26 cellular contexts compared by ENCODE assay signal in the genomic region with DNA sequence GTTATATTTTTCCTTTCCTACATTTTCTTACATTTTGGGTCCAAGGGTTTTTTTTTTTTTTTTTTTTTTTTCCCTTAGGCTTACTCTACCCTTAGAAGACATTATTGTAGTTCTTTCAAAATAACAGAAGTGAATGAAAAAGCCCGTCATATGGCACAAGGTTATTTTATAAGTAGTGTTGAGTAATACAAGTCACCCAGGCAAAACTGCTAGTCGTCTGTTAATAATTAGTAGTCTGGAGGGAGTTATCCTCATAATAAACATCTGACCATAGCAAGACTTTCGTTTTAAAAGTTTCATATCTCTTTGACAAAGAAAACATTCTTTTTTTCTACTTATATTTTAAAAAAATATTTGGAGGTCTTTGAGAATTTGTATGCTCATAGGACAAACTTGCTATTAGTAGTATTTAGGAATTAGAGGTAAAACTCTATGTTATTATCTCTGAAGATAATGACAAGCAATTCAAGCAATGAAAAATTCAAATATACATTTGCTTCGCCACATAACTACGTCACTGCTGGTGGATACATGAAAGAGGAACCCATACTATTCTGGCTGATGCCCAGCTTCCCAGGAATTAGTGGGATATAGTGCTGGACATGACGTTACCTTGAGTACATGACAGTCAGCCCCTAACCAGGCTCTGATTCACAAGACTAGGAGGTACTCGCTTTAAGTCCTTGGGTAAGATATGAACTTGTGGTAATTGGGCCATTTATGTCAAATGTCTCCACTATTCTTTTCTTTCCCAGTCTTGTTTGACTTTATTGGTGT.
DNase-seq lines count a peak whose midpoint lies in the region; ATAC-seq, FAIRE-seq and TF ChIP-seq lines count a peak whose summit lies in the region.
"Had no signal": no experiment of that assay in that cellular context is flagged by ENCODE, and none has a peak within 500 bp of the region (broad histone marks: within the 10 kb centered on the region; RNA-seq: fewer than 3 reads in every experiment).

No MANE protein-coding gene starts in this region.

- POLR2A ChIA-PET in BJ (lab: Charles Lee) = no interaction called here
- POLR2A ChIA-PET in GM12878 (lab: Charles Lee) = no interaction called here

- ATAC-seq in GM12878 (peak; percentile 90), left lobe of liver (peak; percentile 43)
- ATAC-seq: activated CD4-positive, CD25-positive, alpha-beta regulatory T cell treated with anti-CD3 and anti-CD28 coated beads, Interleukin-2, amount 50 U/mL, for 24 hours; activated CD8-positive, alpha-beta T cell treated with anti-CD3 and anti-CD28 coated beads, Interleukin-2, amount 10 ng/mL, durations not matched to agents 7 days and 5 days; left lung; natural killer cell treated with Interleukin-12 subunit alpha and Interleukin-12 subunit beta and Interleukin-15 and Interleukin-18, amount 100 ng/mL, for 72 hours; stimulated activated naive CD8-positive, alpha-beta T cell treated with anti-CD3 and anti-CD28 coated beads, Interleukin-15, amount 100 ng/mL, for 72 hours had no signal

- no peak overlapping the region for H2AFZ ChIP-seq in GM12878 (ENCODE audit: control insufficient read depth, low read depth, low read length)

- no peak overlapping the region for H3K4me3 ChIP-seq in BJ (ENCODE audit: low read depth, low read length)
- H3K4me3 ChIP-seq in GM12878 = no peak overlapping the region
- H3K4me3 ChIP-seq: dorsolateral prefrontal cortex, left lung, transverse colon had no signal

- no peak for TF ChIP-seq POLR2A in GM12878 (IDR thresholded peaks at IDR 0.05; ENCODE audit: low read depth, low read length)

- no TSS peak for BruUV-seq in GM12878 (replicated peaks; lab: Mats Ljungman, UMichigan)

- no peaks in the 10 kb centered on the region for H3K79me2 ChIP-seq in GM12878 (ENCODE audit: control insufficient read depth, insufficient read depth, low read length)

- CTCF ChIA-PET in BJ (lab: Yijun Ruan, JAX) = no interaction called here
- CTCF ChIA-PET in GM12878 (lab: Yijun Ruan, JAX) = no interaction called here

- TF ChIP-seq EP300 in GM12878 (IDR thresholded peaks at IDR 0.05; ENCODE audit: borderline replicate concordance in 1 of 2, control insufficient read depth in 1 of 2, low read depth in 2 of 2, low read length in 2 of 2) = no peak

- no peaks in the 10 kb centered on the region for H4K20me1 ChIP-seq in GM12878 (ENCODE audit: control insufficient read depth, insufficient read depth)

- H3K4me1 ChIP-seq in GM12878 (ENCODE audit: control insufficient read depth, insufficient read depth, low read length) = no peaks in the 10 kb centered on the region
- H3K4me1 ChIP-seq: BE2C, Caco-2, left lung, transverse colon had no signal

- DNase-seq in BJ (ENCODE audit: low read depth) (peak; percentile 59), HCEC 1CT (peak; percentile 12), GM12878 (ENCODE audit: low read depth, low spot score) (no peak), left lobe of liver (ENCODE audit: low spot score) (no peak), NCI-H187 treated with DMSO at 0.1 percent for 48 hours (lab: John Stamatoyannopoulos, UW) (no peak), pons (ENCODE audit: low spot score) (no peak)
- DNase-seq in stimulated activated CD4-positive, alpha-beta T cell treated with anti-CD3 and anti-CD28 coated beads, Interleukin-4, amount 100 ng/mL, for 1 hour = no peak
- DNase-seq: activated CD8-positive, alpha-beta T cell treated with anti-CD3 and anti-CD28 coated beads, Interleukin-2, amount 10 ng/mL, durations not matched to agents 7 days and 5 days; activated naive CD4-positive, alpha-beta T cell treated with anti-CD3 and anti-CD28 coated beads for 36 hours; activated T-cell treated with anti-CD3 and anti-CD28 coated beads, Interleukin-2, amount 50 U/mL, for 24 hours; aorta; BE2C; Caco-2; dorsolateral prefrontal cortex; glutamatergic neuron; KBM-7; left lung; midbrain; NCI-H1930; NK-92 treated with Interleukin-12 subunit alpha and Interleukin-12 subunit beta, amount 100 ng/mL, for 24 hours; stimulated activated CD4-positive, alpha-beta T cell treated with anti-CD3 and anti-CD28 coated beads, Interleukin-2, amount 100 ng/mL, for 48 hours; stimulated activated naive CD8-positive, alpha-beta T cell treated with anti-CD3 and anti-CD28 coated beads, Interleukin-15, amount 100 ng/mL, for 72 hours; transverse colon had no signal

- WGBS in GM12878 (ENCODE audit: insufficient coverage, insufficient replicate concordance, low lambda C conversion rate, missing lambda C conversion rate) = 5% methylated on average over 7 of the region's 7 CpGs

- intact Hi-C loops in GM12878 (cut with micrococcal nuclease; ENCODE audit: unreplicated experiment) = no loop called here

- RAD21 ChIA-PET in GM12878 (lab: Charles Lee; ENCODE audit: unreplicated experiment) = no interaction called here

- H3K27me3 ChIP-seq in BJ (ENCODE audit: control insufficient read depth, insufficient read depth, low read length) (no peaks in the 10 kb centered on the region), GM12878 (replicated peaks in 1 of 2; ENCODE audit: control insufficient read depth in 2 of 2, insufficient read depth in 2 of 2, low read length in 1 of 2) (no peaks in the 10 kb centered on the region)
- H3K27me3 ChIP-seq: BE2C, dorsolateral prefrontal cortex, left lung, transverse colon had no signal

- no peaks in the 10 kb centered on the region for H3K9me3 ChIP-seq in GM12878 (replicated peaks; ENCODE audit: control insufficient read depth, insufficient read depth, low read length)
- H3K9me3 ChIP-seq: BE2C, Caco-2, left lung, transverse colon had no signal

- SMC1A ChIA-PET in GM12878 (lab: Charles Lee; ENCODE audit: uncharacterized antibody, unreplicated experiment) = interaction anchor here (1.1 kb wide), 1 partner anchor 12 kb away, joined by 3 read pairs; no protein-coding TSS in a partner anchor

- H3K9ac ChIP-seq in GM12878 (ENCODE audit: control insufficient read depth, insufficient read depth, low read length) = no peak overlapping the region

- FAIRE-seq in GM12878 (lab: Jason Lieb, UNC) = no peak

- no peak overlapping the region for H3K27ac ChIP-seq in GM12878 (ENCODE audit: control insufficient read depth, insufficient read depth)
- H3K27ac ChIP-seq: dorsolateral prefrontal cortex, epithelial cell of prostate, left lung, transverse colon had no signal

- no peak overlapping the region for H3K4me2 ChIP-seq in GM12878 (ENCODE audit: control insufficient read depth, insufficient read depth)

- in situ Hi-C loops in GM12878 (cut with MboI) = no loop called here

- H3K36me3 ChIP-seq in BJ (ENCODE audit: control insufficient read depth, insufficient read depth, low read length) = no peaks in the 10 kb centered on the region
- H3K36me3 ChIP-seq in GM12878 (ENCODE audit: control insufficient read depth in 2 of 2, insufficient read depth in 2 of 2, low read length in 1 of 2) = no peaks in the 10 kb centered on the region
- H3K36me3 ChIP-seq: BE2C, left lung, transverse colon had no signal

- no peak for TF ChIP-seq RAD21 in GM12878 (IDR thresholded peaks at IDR 0.05; ENCODE audit: insufficient read depth, low read depth, low read length)

- TF ChIP-seq CTCF in BJ (IDR thresholded peaks at IDR 0.05; ENCODE audit: insufficient read depth, low read depth, low read length) (no peak), GM12878 (IDR thresholded peaks at IDR 0.05 in 2 of 3, conservative IDR thresholded peaks at IDR 0.05 in 1 of 3; ENCODE audit: control insufficient read depth in 2 of 3, extremely low read depth in 1 of 3, insufficient read depth in 1 of 3, low read depth in 3 of 3, low read length in 3 of 3) (no peak)

TF ChIP-seq in GM12878, 131 proteins besides CTCF, POLR2A, EP300 and RAD21:
- TF ChIP-seq, protein P1, sequence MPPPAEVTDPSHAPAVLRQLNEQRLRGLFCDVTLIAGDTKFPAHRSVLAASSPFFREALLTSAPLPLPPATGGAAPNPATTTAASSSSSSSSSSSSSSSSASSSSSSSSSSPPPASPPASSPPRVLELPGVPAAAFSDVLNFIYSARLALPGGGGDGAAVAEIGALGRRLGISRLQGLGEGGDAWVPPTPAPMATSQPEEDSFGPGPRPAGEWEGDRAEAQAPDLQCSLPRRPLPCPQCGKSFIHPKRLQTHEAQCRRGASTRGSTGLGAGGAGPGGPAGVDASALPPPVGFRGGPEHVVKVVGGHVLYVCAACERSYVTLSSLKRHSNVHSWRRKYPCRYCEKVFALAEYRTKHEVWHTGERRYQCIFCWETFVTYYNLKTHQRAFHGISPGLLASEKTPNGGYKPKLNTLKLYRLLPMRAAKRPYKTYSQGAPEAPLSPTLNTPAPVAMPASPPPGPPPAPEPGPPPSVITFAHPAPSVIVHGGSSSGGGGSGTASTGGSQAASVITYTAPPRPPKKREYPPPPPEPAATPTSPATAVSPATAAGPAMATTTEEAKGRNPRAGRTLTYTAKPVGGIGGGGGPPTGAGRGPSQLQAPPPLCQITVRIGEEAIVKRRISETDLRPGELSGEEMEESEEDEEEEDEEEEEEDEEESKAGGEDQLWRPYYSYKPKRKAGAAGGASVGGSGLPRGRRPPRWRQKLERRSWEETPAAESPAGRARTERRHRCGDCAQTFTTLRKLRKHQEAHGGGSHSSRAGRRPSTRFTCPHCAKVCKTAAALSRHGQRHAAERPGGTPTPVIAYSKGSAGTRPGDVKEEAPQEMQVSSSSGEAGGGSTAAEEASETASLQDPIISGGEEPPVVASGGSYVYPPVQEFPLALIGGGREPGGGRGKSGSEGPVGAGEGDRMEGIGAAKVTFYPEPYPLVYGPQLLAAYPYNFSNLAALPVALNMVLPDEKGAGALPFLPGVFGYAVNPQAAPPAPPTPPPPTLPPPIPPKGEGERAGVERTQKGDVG (CRISPR knock-in tag; IDR thresholded peaks at IDR 0.05) = no peak
- TF ChIP-seq ZZZ3 (IDR thresholded peaks at IDR 0.05; ENCODE audit: control insufficient read depth, insufficient read length, low read depth) (no peak), RFX5 (IDR thresholded peaks at IDR 0.05; ENCODE audit: low read depth, low read length) (no peak), MYB (IDR thresholded peaks at IDR 0.05; ENCODE audit: borderline replicate concordance, low read depth, low read length) (no peak), IKZF2 (IDR thresholded peaks at IDR 0.05) (no peak), JUND (IDR thresholded peaks at IDR 0.05; ENCODE audit: low read depth, low read length) (no peak), CREB1 (IDR thresholded peaks at IDR 0.05; ENCODE audit: low read depth) (no peak), CHD1 (IDR thresholded peaks at IDR 0.05; ENCODE audit: low read depth, low read length) (no peak), TCF3 (IDR thresholded peaks at IDR 0.05; ENCODE audit: borderline replicate concordance, insufficient read depth, low read depth, low read length) (no peak), KLF5 (IDR thresholded peaks at IDR 0.05; ENCODE audit: partially characterized antibody) (no peak)

Comparison
In these comparisons a context has a peak if more than half of its experiments do, and no peak if none do; other contexts are left out.
1. DNase-seq: peak in BJ (single experiment) and HCEC 1CT (single experiment); none in GM12878 (single experiment), left lobe of liver (single experiment), NCI-H187 treated with DMSO at 0.1 percent for 48 hours (single experiment), stimulated activated CD4-positive, alpha-beta T cell treated with anti-CD3 and anti-CD28 coated beads, Interleukin-4, amount 100 ng/mL, for 1 hour (single experiment) and pons (single experiment).